20 cellular contexts compared by ENCODE assay signal in genomic region chr11:586376-587316, GRCh38. TPM values are rescaled to one million over a fixed set of nuclear protein-coding genes. Genes with fewer than 3 reads are reported as not detected.
DNase-seq lines count a peak whose midpoint lies in the region; ATAC-seq, FAIRE-seq and TF ChIP-seq lines count a peak whose summit lies in the region.
"Had no signal": no experiment of that assay in that cellular context is flagged by ENCODE, and none has a peak within 500 bp of the region (broad histone marks: within the 10 kb centered on the region; RNA-seq: fewer than 3 reads in every experiment).

No MANE protein-coding gene starts in this region.

- H4K91ac ChIP-seq in trophoblast cell (ENCODE audit: low read depth, low read length): no peak overlapping the region

- H2AFZ ChIP-seq in astrocyte (ENCODE audit: low read depth, low read length): no peak overlapping the region
- no peak overlapping the region for H2AFZ ChIP-seq in trophoblast cell (ENCODE audit: insufficient read depth, low read length, poor library complexity)

- in situ Hi-C loops in Panc1 (cut with HindIII; ENCODE audit: low pct_unique_long_range_greater_than_20kb, low sequenced_read_pairs): no loop called here

- H3K36me3 ChIP-seq in Panc1 (ENCODE audit: control insufficient read depth, insufficient read depth, low read length): peaks cover 12% of the 10 kb centered on the region; the same call in 1 of the 2 replicates
- peaks cover 20% of the 10 kb centered on the region for H3K36me3 ChIP-seq in astrocyte (ENCODE audit: insufficient read depth, low read length)
- peaks cover 66 to 69% of the 10 kb centered on the region in 2 experiments for H3K36me3 ChIP-seq in trophoblast cell (ENCODE audit: control insufficient read depth in 1 of 2, insufficient read depth in 2 of 2, low read length in 2 of 2)
- H3K36me3 ChIP-seq in aorta (ENCODE audit: control insufficient read depth in 1 of 2, insufficient read depth in 2 of 2, low read length in 1 of 2): peaks cover 3% of the 10 kb centered on the region in 2 donors
- H3K36me3 ChIP-seq in Peyer's patch: peaks cover 0 to 85% (median 0%) of the 10 kb centered on the region in 3 donors

- no peak overlapping the region for H3K18ac ChIP-seq in trophoblast cell (ENCODE audit: low read length)

- CTCF ChIA-PET in activated CD4-positive, alpha-beta T cell treated with anti-CD3 and anti-CD28 coated beads, Interleukin-2, amount 10 ng/mL, durations not matched to agents 7 days and 5 days (lab: Charles Lee): no interaction called here
- CTCF ChIA-PET in Panc1 (lab: Charles Lee): no interaction called here

- TF ChIP-seq CTCF in Panc1 (IDR thresholded peaks at IDR 0.05): no peak
- no peak for TF ChIP-seq CTCF in astrocyte (IDR thresholded peaks at IDR 0.05; ENCODE audit: insufficient read depth, low read depth, low read length)
- TF ChIP-seq CTCF in type B pancreatic cell (conservative IDR thresholded peaks at IDR 0.05): no peak
- no peak for TF ChIP-seq CTCF in Peyer's patch (IDR thresholded peaks at IDR 0.05)

- WGBS in trophoblast cell (ENCODE audit: extremely low coverage, insufficient coverage, insufficient read length): no CpG with 5 or more reads among the region's 32 CpGs
- 88% methylated on average over 32 of the region's 32 CpGs for WGBS in aorta, 2 donors

- BruUV-seq in Panc1 (replicated peaks; lab: Mats Ljungman, UMichigan): no TSS peak

- no peak for FAIRE-seq in astrocyte (lab: Jason Lieb, UNC)
- FAIRE-seq: GM18507, H54 had no signal

- peak overlapping the region; percentile 66 for H3K27ac Mint-ChIP-seq in activated CD4-positive, alpha-beta T cell treated with anti-CD3 and anti-CD28 coated beads, Interleukin-2, amount 10 ng/mL, durations not matched to agents 7 days and 5 days
- H3K27ac Mint-ChIP-seq in astrocyte (ENCODE audit: unreplicated experiment) (peak overlapping the region; percentile 99), type B pancreatic cell (no peak overlapping the region)

- peaks cover 73% of the 10 kb centered on the region for H3K79me2 ChIP-seq in astrocyte (ENCODE audit: insufficient read depth, low read length)
- H3K79me2 ChIP-seq in trophoblast cell (ENCODE audit: control insufficient read depth, insufficient read depth, low read length, poor library complexity): peaks cover 1% of the 10 kb centered on the region

- H2BK120ac ChIP-seq in trophoblast cell (ENCODE audit: insufficient read depth, low read length, poor library complexity): no peak overlapping the region

- no peak overlapping the region for H3K4me3 ChIP-seq in Panc1 (ENCODE audit: low read depth in 2 of 2, low read length in 2 of 2)
- H3K4me3 ChIP-seq in astrocyte (ENCODE audit: insufficient read depth, low read depth, low read length): no peak overlapping the region
- H3K4me3 ChIP-seq in trophoblast cell (ENCODE audit: low read depth, low read length): no peak overlapping the region
- H3K4me3 ChIP-seq in aorta (ENCODE audit: low read length in 2 of 2): no peak overlapping the region
- H3K4me3 ChIP-seq in Peyer's patch: no peak overlapping the region
- H3K4me3 ChIP-seq: upper lobe of left lung had no signal

- no peak overlapping the region for H2AK5ac ChIP-seq in trophoblast cell (ENCODE audit: low read length)

- POLR2A ChIA-PET in activated CD4-positive, alpha-beta T cell treated with anti-CD3 and anti-CD28 coated beads, Interleukin-2, amount 10 ng/mL, durations not matched to agents 7 days and 5 days (lab: Charles Lee): interaction anchor here (1.1 kb wide), 1 partner anchor 11 kb away, joined by 3 read pairs; no protein-coding TSS in a partner anchor
- POLR2A ChIA-PET in Panc1 (lab: Charles Lee): no interaction called here

- H3K4me1 Mint-ChIP-seq in activated CD4-positive, alpha-beta T cell treated with anti-CD3 and anti-CD28 coated beads, Interleukin-2, amount 10 ng/mL, durations not matched to agents 7 days and 5 days: peaks cover 32% of the 10 kb centered on the region
- H3K4me1 Mint-ChIP-seq in astrocyte (ENCODE audit: low read depth, unreplicated experiment) (peaks cover 27% of the 10 kb centered on the region), type B pancreatic cell (ENCODE audit: unreplicated experiment) (no peaks in the 10 kb centered on the region)
- H3K4me1 Mint-ChIP-seq: neural crest cell had no signal

- H3K14ac ChIP-seq in trophoblast cell (ENCODE audit: low read length): no peak overlapping the region

- no peak overlapping the region for H2BK5ac ChIP-seq in trophoblast cell (ENCODE audit: low read depth, low read length, poor library complexity)

- peaks cover 76% of the 10 kb centered on the region for H4K20me1 ChIP-seq in astrocyte (ENCODE audit: insufficient read depth, low read length)

- no peak overlapping the region for H4K8ac ChIP-seq in trophoblast cell (ENCODE audit: low read depth, low read length)

- no peaks in the 10 kb centered on the region for H3K9me3 Mint-ChIP-seq in activated CD4-positive, alpha-beta T cell treated with anti-CD3 and anti-CD28 coated beads, Interleukin-2, amount 10 ng/mL, durations not matched to agents 7 days and 5 days
- H3K9me3 Mint-ChIP-seq in astrocyte (ENCODE audit: unreplicated experiment) (no peaks in the 10 kb centered on the region), type B pancreatic cell (no peaks in the 10 kb centered on the region)
- H3K9me3 Mint-ChIP-seq: neural crest cell had no signal

- TF ChIP-seq POLR2A in Peyer's patch (IDR thresholded peaks at IDR 0.05): no peak

- H3K27ac ChIP-seq in Panc1 (ENCODE audit: low read length): no peak overlapping the region
- no peak overlapping the region for H3K27ac ChIP-seq in astrocyte (ENCODE audit: low read depth, low read length)
- peak overlapping the region; percentile 2 for H3K27ac ChIP-seq in trophoblast cell (ENCODE audit: low read depth, low read length)
- H3K27ac ChIP-seq in aorta (ENCODE audit: low read depth in 1 of 2, low read length in 2 of 2): no peak overlapping the region
- peak overlapping the region in 2 of 4 donors; percentile 52 to 81 for H3K27ac ChIP-seq in Peyer's patch
- H3K27ac ChIP-seq: C4-2B had no signal

- no peaks in the 10 kb centered on the region for H3K27me3 Mint-ChIP-seq in activated CD4-positive, alpha-beta T cell treated with anti-CD3 and anti-CD28 coated beads, Interleukin-2, amount 10 ng/mL, durations not matched to agents 7 days and 5 days
- H3K27me3 Mint-ChIP-seq in astrocyte (ENCODE audit: low read depth, unreplicated experiment) (no peaks in the 10 kb centered on the region), type B pancreatic cell (no peaks in the 10 kb centered on the region)

- no peaks in the 10 kb centered on the region for H3K79me1 ChIP-seq in trophoblast cell (ENCODE audit: low read length)

- no peak overlapping the region for H2BK12ac ChIP-seq in trophoblast cell (ENCODE audit: low read length)

- H4K12ac ChIP-seq in trophoblast cell (ENCODE audit: low read depth, low read length): peak overlapping the region; percentile 16

- no peak overlapping the region for H3K9ac ChIP-seq in astrocyte (ENCODE audit: low read length)
- H3K9ac ChIP-seq in trophoblast cell (ENCODE audit: low read length): no peak overlapping the region

- no peaks in the 10 kb centered on the region for H3K4me1 ChIP-seq in Panc1 (ENCODE audit: control insufficient read depth, insufficient read depth, low read length)
- peaks cover 11% of the 10 kb centered on the region for H3K4me1 ChIP-seq in astrocyte (ENCODE audit: insufficient read depth, low read length)
- H3K4me1 ChIP-seq in trophoblast cell (ENCODE audit: control insufficient read depth in 1 of 2, insufficient read depth in 2 of 2, low read length in 2 of 2): peaks cover 7 to 13% of the 10 kb centered on the region in 2 experiments
- no peaks in the 10 kb centered on the region for H3K4me1 ChIP-seq in aorta (ENCODE audit: control insufficient read depth in 1 of 2, insufficient read depth in 2 of 2, low read length in 2 of 2)
- peaks cover 0 to 30% (median 0%) of the 10 kb centered on the region in 4 donors for H3K4me1 ChIP-seq in Peyer's patch

- no peaks in the 10 kb centered on the region for H3K27me3 ChIP-seq in Panc1 (ENCODE audit: control insufficient read depth, insufficient read depth, low read length)
- no peaks in the 10 kb centered on the region for H3K27me3 ChIP-seq in astrocyte (ENCODE audit: insufficient read depth, low read length)
- H3K27me3 ChIP-seq in trophoblast cell (ENCODE audit: insufficient read depth, low read length): no peaks in the 10 kb centered on the region
- no peaks in the 10 kb centered on the region for H3K27me3 ChIP-seq in aorta (ENCODE audit: control insufficient read depth in 1 of 2, insufficient read depth in 2 of 2, low read length in 1 of 2)
- no peaks in the 10 kb centered on the region for H3K27me3 ChIP-seq in Peyer's patch
- H3K27me3 ChIP-seq: upper lobe of left lung had no signal

- peaks cover 47% of the 10 kb centered on the region for H3K36me3 Mint-ChIP-seq in activated CD4-positive, alpha-beta T cell treated with anti-CD3 and anti-CD28 coated beads, Interleukin-2, amount 10 ng/mL, durations not matched to agents 7 days and 5 days (ENCODE audit: low read depth)
- peaks cover 25% of the 10 kb centered on the region for H3K36me3 Mint-ChIP-seq in astrocyte (ENCODE audit: low read depth, unreplicated experiment)
- peaks cover 6% of the 10 kb centered on the region for H3K36me3 Mint-ChIP-seq in type B pancreatic cell

- ATAC-seq in Panc1 (0 out of 2 replicates have a peak, but pooled peaks have one; percentile 25), aorta (ENCODE audit: low FRiP score) (no peak)

- H3K4ac ChIP-seq in trophoblast cell (ENCODE audit: low read depth, low read length): no peak overlapping the region

- intact Hi-C loops in Panc1 (cut with micrococcal nuclease; ENCODE audit: unreplicated experiment): no loop called here
- intact Hi-C loops in aorta (cut with DNase I): no loop called here

- no peaks in the 10 kb centered on the region for H3K9me3 ChIP-seq in Panc1 (ENCODE audit: control insufficient read depth, insufficient read depth, low read depth, low read length)
- no peaks in the 10 kb centered on the region for H3K9me3 ChIP-seq in astrocyte (ENCODE audit: insufficient read depth, low read depth, low read length)
- H3K9me3 ChIP-seq in trophoblast cell (ENCODE audit: insufficient read depth, low read depth, low read length): peaks cover 4% of the 10 kb centered on the region
- H3K9me3 ChIP-seq in aorta (ENCODE audit: control insufficient read depth, low read length): no peaks in the 10 kb centered on the region
- H3K9me3 ChIP-seq in Peyer's patch: no peaks in the 10 kb centered on the region
- H3K9me3 ChIP-seq: upper lobe of left lung had no signal

- H3K4me2 ChIP-seq in astrocyte (ENCODE audit: low read length) (no peak overlapping the region), trophoblast cell (ENCODE audit: low read length) (no peak overlapping the region)

- no peak overlapping the region for H3K23ac ChIP-seq in trophoblast cell (ENCODE audit: low read length)

- no peak for DNase-seq in activated CD4-positive, alpha-beta T cell treated with anti-CD3 and anti-CD28 coated beads, Interleukin-2, amount 10 ng/mL, durations not matched to agents 7 days and 5 days
- DNase-seq in activated CD4-positive, alpha-beta T cell treated with anti-CD3 and anti-CD28 coated beads, Interleukin-2, amount 50 U/mL, for 48 hours: no peak
- DNase-seq in Panc1 (ENCODE audit: low read depth, low spot score): no peak
- DNase-seq in astrocyte (ENCODE audit: low read depth): no peak
- DNase-seq in trophoblast cell: no peak
- DNase-seq in type B pancreatic cell (ENCODE audit: extremely low spot score, unreplicated experiment): no peak
- no peak for DNase-seq in aorta
- no peak for DNase-seq in Peyer's patch
- DNase-seq: anterior cingulate cortex; foreskin fibroblast; mesendoderm; NCI-H1436 treated with DMSO at 0.1 percent for 48 hours; stimulated activated naive CD4-positive, alpha-beta T cell had no signal

- H3K4me3 Mint-ChIP-seq in activated CD4-positive, alpha-beta T cell treated with anti-CD3 and anti-CD28 coated beads, Interleukin-2, amount 10 ng/mL, durations not matched to agents 7 days and 5 days: no peak overlapping the region
- H3K4me3 Mint-ChIP-seq in astrocyte (ENCODE audit: unreplicated experiment): no peak overlapping the region
- no peak overlapping the region for H3K4me3 Mint-ChIP-seq in type B pancreatic cell
- H3K4me3 Mint-ChIP-seq: neural crest cell had no signal

RNA-seq across cellular contexts. Expression of gene PHRF1, which starts 10.4 kb away (rescaled TPM):
- total RNA-seq in activated CD4-positive, alpha-beta T cell treated with anti-CD3 and anti-CD28 coated beads, Interleukin-2, amount 10 ng/mL, durations not matched to agents 7 days and 5 days: 10 to 100 TPM; 46.8 to 48.6 TPM
- total RNA-seq in Panc1 (2021; ENCODE audit: unreplicated experiment): 90.6 TPM
- 83.1 TPM for polyA plus RNA-seq in Panc1 (2012; ENCODE audit: insufficient read length)
- 38.0 and 38.3 TPM in 2 replicates for total RNA-seq in astrocyte
- 23.6 and 23.8 TPM in 2 replicates for polyA plus RNA-seq in trophoblast cell (2013)
- total RNA-seq in type B pancreatic cell (ENCODE audit: low replicate concordance): 38.7 and 40.8 TPM in 2 replicates
- 10 to 100 TPM; 26.6 to 32.4 TPM for total RNA-seq in aorta
- polyA plus RNA-seq in aorta: 10 to 100 TPM in 1 of 2 donors, 1 to 10 TPM in 1; 7.6 to 18.1 TPM
- 10 to 100 TPM; 48.4 to 88.0 (median 57.8) TPM for total RNA-seq in Peyer's patch

RNA-seq across cellular contexts. Expression of gene RASSF7, which starts 25.9 kb away (rescaled TPM):
- total RNA-seq in activated CD4-positive, alpha-beta T cell treated with anti-CD3 and anti-CD28 coated beads, Interleukin-2, amount 10 ng/mL, durations not matched to agents 7 days and 5 days: 10 to 100 TPM; 30.7 to 38.1 TPM
- total RNA-seq in Panc1 (2021; ENCODE audit: unreplicated experiment) (81.8 TPM), astrocyte (31.1 and 32.3 TPM in 2 replicates), type B pancreatic cell (ENCODE audit: low replicate concordance) (35.7 and 75.8 TPM in 2 replicates), aorta (1 to 10 TPM; 5.6 to 8.5 TPM), Peyer's patch (100 to 1,000 TPM in 3 of 4 donors, 10 to 100 TPM in 1; 80.9 to 340 (median 172) TPM)
- 144 TPM for polyA plus RNA-seq in Panc1 (2012; ENCODE audit: insufficient read length)
- 41.3 and 45.5 TPM in 2 replicates for polyA plus RNA-seq in trophoblast cell (2013)
- polyA plus RNA-seq in aorta: 1 to 10 TPM; 8.4 to 9.9 TPM

RNA-seq across cellular contexts. Expression of gene LMNTD2, which starts 26.1 kb away (rescaled TPM):
- total RNA-seq in activated CD4-positive, alpha-beta T cell treated with anti-CD3 and anti-CD28 coated beads, Interleukin-2, amount 10 ng/mL, durations not matched to agents 7 days and 5 days: 1 to 10 TPM; 3.4 to 4.8 TPM
- 21.8 TPM for total RNA-seq in Panc1 (2021; ENCODE audit: unreplicated experiment)
- polyA plus RNA-seq in Panc1 (2012; ENCODE audit: insufficient read length): 44.2 TPM
- 2.5 and 2.8 TPM in 2 replicates for total RNA-seq in astrocyte
- polyA plus RNA-seq in trophoblast cell (2013): 2.2 and 2.6 TPM in 2 replicates
- total RNA-seq in type B pancreatic cell (ENCODE audit: low replicate concordance): 6.7 and 7.2 TPM in 2 replicates
- 1 to 10 TPM; 1.4 to 1.9 TPM for total RNA-seq in aorta
- 1 to 10 TPM; 1.7 to 1.9 TPM for polyA plus RNA-seq in aorta
- total RNA-seq in Peyer's patch: 10 to 100 TPM in 3 of 4 donors, 1 to 10 TPM in 1; 6.6 to 32.9 (median 14.1) TPM

RNA-seq across cellular contexts. Expression of gene IRF7, which starts 29.1 kb away (rescaled TPM):
- 100 to 1,000 TPM; 152 to 154 TPM for total RNA-seq in activated CD4-positive, alpha-beta T cell treated with anti-CD3 and anti-CD28 coated beads, Interleukin-2, amount 10 ng/mL, durations not matched to agents 7 days and 5 days
- total RNA-seq in Panc1 (2021; ENCODE audit: unreplicated experiment) (23.9 TPM), astrocyte (75.4 and 80.6 TPM in 2 replicates), type B pancreatic cell (ENCODE audit: low replicate concordance) (16.4 and 20.5 TPM in 2 replicates), aorta (10 to 100 TPM; 23.3 to 30.9 TPM), Peyer's patch (10 to 100 TPM; 28.1 to 80.9 (median 58.4) TPM)
- 24.1 TPM for polyA plus RNA-seq in Panc1 (2012; ENCODE audit: insufficient read length)
- polyA plus RNA-seq in trophoblast cell (2013): 10.6 and 11.1 TPM in 2 replicates
- polyA plus RNA-seq in aorta: 10 to 100 TPM; 13.4 to 29.3 TPM

RNA-seq across cellular contexts. Expression of gene CDHR5, which starts 38.1 kb away (rescaled TPM):
- not detected for total RNA-seq in activated CD4-positive, alpha-beta T cell treated with anti-CD3 and anti-CD28 coated beads, Interleukin-2, amount 10 ng/mL, durations not matched to agents 7 days and 5 days
- total RNA-seq in Panc1 (2021; ENCODE audit: unreplicated experiment) (not detected), astrocyte (0.12 TPM in 1 of 2 replicates, not detected in the other), type B pancreatic cell (ENCODE audit: low replicate concordance) (7.1 and 23.0 TPM in 2 replicates), aorta (not detected), Peyer's patch (1,000 to 10,000 TPM in 3 of 4 donors, 10 to 100 TPM in 1; 77.6 to 1,696 (median 1,274) TPM)
- polyA plus RNA-seq in Panc1 (2012; ENCODE audit: insufficient read length): 0.29 TPM
- 0.03 and 0.04 TPM in 2 replicates for polyA plus RNA-seq in trophoblast cell (2013)
- 10 to 100 TPM in 1 of 2 donors, under 1 TPM in 1; 0.79 to 39.8 TPM for polyA plus RNA-seq in aorta
- total RNA-seq: A673, neural crest cell, pulmonary artery endothelial cell had no signal
